Comparison of ENCODE assay signal across 7 cellular contexts in genomic region chrX:275967-276587, GRCh38. TPM values are rescaled to one million over a fixed set of nuclear protein-coding genes. Genes with fewer than 3 reads are reported as not detected.
A peak's percentile ranks its signal among the peaks of the same experiment; 100 is the strongest.
DNase-seq lines count a peak whose midpoint lies in the region; ATAC-seq, FAIRE-seq and TF ChIP-seq lines count a peak whose summit lies in the region.

No MANE protein-coding gene starts in this region.

- peak; percentile 82 for ATAC-seq in GM19025 (IDR thresholded peaks at IDR 0.05; ENCODE audit: low read depth, unreplicated experiment)
- ATAC-seq in HG03175 (IDR thresholded peaks at IDR 0.05; ENCODE audit: unreplicated experiment), result peak; percentile 86
- ATAC-seq in mucosa of descending colon, result peak; percentile 95

- TF ChIP-seq CTCF in endothelial cell of umbilical vein (IDR thresholded peaks at IDR 0.05; ENCODE audit: extremely low read depth in 1 of 2, insufficient read depth in 1 of 2, low read depth in 1 of 2, low read length in 2 of 2) (no peak), mucosa of descending colon (IDR thresholded peaks at IDR 0.05) (no peak), thyroid gland (IDR thresholded peaks at IDR 0.05) (peak in 1 of 6 experiments; percentile 14)

- no TSS peak for BruUV-seq in endothelial cell of umbilical vein (replicated peaks; lab: Mats Ljungman, UMichigan)

- H2AFZ ChIP-seq in endothelial cell of umbilical vein (ENCODE audit: low read depth, low read length), result peak overlapping the region; percentile 92

- H3K4me2 ChIP-seq in endothelial cell of umbilical vein (ENCODE audit: insufficient read depth, low read length), result peak overlapping the region; percentile 82

- peak overlapping the region; percentile 9 for H3K9ac ChIP-seq in endothelial cell of umbilical vein (replicated peaks; ENCODE audit: extremely low read depth, insufficient read depth, low read length)

- CTCF ChIA-PET in endothelial cell of umbilical vein (lab: Charles Lee), result no interaction called here

- no peak for FAIRE-seq in endothelial cell of umbilical vein (lab: Jason Lieb, UNC)

- intact Hi-C loops in endothelial cell of umbilical vein (cut with micrococcal nuclease) (no loop called here), mucosa of descending colon (cut with DNase I, micrococcal nuclease) (no loop called here), thyroid gland (cut with DNase I) (no loop called here)

- DNase-seq in activated CD4-positive, CD25-positive, alpha-beta regulatory T cell treated with anti-CD3 and anti-CD28 coated beads, Interleukin-2, amount 50 U/mL, for 72 hours, result peak; percentile 47
- DNase-seq in endothelial cell of umbilical vein (ENCODE audit: low read depth, low spot score) (no peak), mucosa of descending colon (peak; percentile 85 to 89 (median 88)), thyroid gland (peak; percentile 83 to 85), NCI-H82 (lab: John Stamatoyannopoulos, UW) (no peak)

- no peak overlapping the region for H3K27ac ChIP-seq in endothelial cell of umbilical vein (ENCODE audit: insufficient read depth, low read depth, low read length)
- no peak overlapping the region for H3K27ac ChIP-seq in thyroid gland

- H3K4me3 ChIP-seq in endothelial cell of umbilical vein (replicated peaks in 1 of 3; ENCODE audit: insufficient read depth in 1 of 3, low read depth in 1 of 3, low read length in 3 of 3), result peak overlapping the region; percentile 43 to 58 (median 44)
- peak overlapping the region; percentile 54 for H3K4me3 ChIP-seq in mucosa of descending colon
- H3K4me3 ChIP-seq in thyroid gland (replicated peaks in 1 of 3), result peak overlapping the region; percentile 19 to 59 (median 46)

- dilution Hi-C loops in endothelial cell of umbilical vein (cut with MboI; ENCODE audit: extremely low pct_ligation_motif_present, low sequenced_read_pairs), result no loop called here

- WGBS in thyroid gland, 2 donors, result 17% methylated on average over 1 to 2 of the region's 36 CpGs

- POLR2A ChIA-PET in endothelial cell of umbilical vein (lab: Charles Lee), result no interaction called here

- H3K9me3 ChIP-seq in endothelial cell of umbilical vein (replicated peaks; ENCODE audit: control insufficient read depth, insufficient read depth, low read length), result no peaks in the 10 kb centered on the region
- no peaks in the 10 kb centered on the region for H3K9me3 ChIP-seq in mucosa of descending colon
- no peaks in the 10 kb centered on the region for H3K9me3 ChIP-seq in thyroid gland

- no peaks in the 10 kb centered on the region for H4K20me1 ChIP-seq in endothelial cell of umbilical vein (replicated peaks; ENCODE audit: control insufficient read depth, extremely low read depth, insufficient read depth, low read length)

- H3K4me1 ChIP-seq in endothelial cell of umbilical vein (ENCODE audit: control insufficient read depth, extremely low read depth, insufficient read depth, low read length), result peaks cover 7% of the 10 kb centered on the region
- H3K4me1 ChIP-seq in mucosa of descending colon (ENCODE audit: low read depth), result peaks cover 7% of the 10 kb centered on the region
- peaks cover 11% of the 10 kb centered on the region in 2 donors for H3K4me1 ChIP-seq in thyroid gland

- H3K27me3 ChIP-seq in endothelial cell of umbilical vein (ENCODE audit: control insufficient read depth in 2 of 2, insufficient read depth in 2 of 2, low read length in 2 of 2) (peaks cover 0 to 2% of the 10 kb centered on the region in 2 experiments), thyroid gland (no peaks in the 10 kb centered on the region)

- no peak for TF ChIP-seq POLR2A in endothelial cell of umbilical vein (IDR thresholded peaks at IDR 0.05; ENCODE audit: low read depth, low read length)
- TF ChIP-seq POLR2A in thyroid gland (IDR thresholded peaks at IDR 0.05), result peak in 1 of 2 donors; percentile 44

- no peaks in the 10 kb centered on the region for H3K9me1 ChIP-seq in endothelial cell of umbilical vein (replicated peaks; ENCODE audit: control insufficient read depth, extremely low read depth, insufficient read depth, low read length)

- H3K36me3 ChIP-seq in endothelial cell of umbilical vein (ENCODE audit: control insufficient read depth in 2 of 2, extremely low read depth in 1 of 2, insufficient read depth in 2 of 2, low read length in 2 of 2) (no peaks in the 10 kb centered on the region), mucosa of descending colon (ENCODE audit: low read depth) (no peaks in the 10 kb centered on the region), thyroid gland (no peaks in the 10 kb centered on the region)

- H3K79me2 ChIP-seq in endothelial cell of umbilical vein (ENCODE audit: control insufficient read depth, insufficient read depth, low read length), result no peaks in the 10 kb centered on the region

TF ChIP-seq in endothelial cell of umbilical vein, 7 proteins besides CTCF, POLR2A, EP300 and RAD21:
- TF ChIP-seq MAX (IDR thresholded peaks at IDR 0.05; ENCODE audit: insufficient read depth, insufficient read length), result no peak
- TF ChIP-seq JUN (IDR thresholded peaks at IDR 0.05; ENCODE audit: borderline replicate concordance, insufficient read depth, insufficient read length, low read depth), result no peak
- no peak for TF ChIP-seq MYC (IDR thresholded peaks at IDR 0.05; ENCODE audit: low read depth, low read length)
- peak; percentile 67 for TF ChIP-seq EZH2 (IDR thresholded peaks at IDR 0.05; ENCODE audit: borderline replicate concordance, low read depth, low read length, severe bottlenecking)
- no peak for TF ChIP-seq POLR2AphosphoS5 (IDR thresholded peaks at IDR 0.05; ENCODE audit: insufficient read depth, low read depth, low read length)

RNA-seq across cellular contexts. Expression of gene PLCXD1, which starts 5.1 kb away (rescaled TPM):
- total RNA-seq in endothelial cell of umbilical vein, result 13.5 and 16.8 TPM in 2 replicates
- 11.7 and 12.3 TPM in 2 replicates for polyA plus RNA-seq in endothelial cell of umbilical vein
- 9.0 and 9.3 TPM in 2 replicates for polyA plus RNA-seq in endothelial cell of umbilical vein (2011; cell fraction: cytosol; rRNA removed)
- polyA plus RNA-seq in endothelial cell of umbilical vein (2011; cell fraction: nucleus; rRNA removed), result 22.3 and 23.8 TPM in 2 replicates
- polyA plus RNA-seq in endothelial cell of umbilical vein (2012), result 7.0 and 13.9 TPM in 2 replicates
- polyA minus RNA-seq in endothelial cell of umbilical vein, result 13.8 and 20.0 TPM in 2 replicates
- 21.9 TPM for polyA minus RNA-seq in endothelial cell of umbilical vein (2011; cell fraction: cytosol; rRNA and poly(A)+ RNA removed)
- polyA minus RNA-seq in endothelial cell of umbilical vein (2011; cell fraction: nucleus; rRNA and poly(A)+ RNA removed), result 7.5 and 15.1 TPM in 2 replicates
- total RNA-seq in mucosa of descending colon, result 10 to 100 TPM; 12.6 to 20.7 (median 13.8) TPM
- 1 to 10 TPM; 3.7 to 7.9 (median 6.3) TPM for total RNA-seq in thyroid gland

RNA-seq across cellular contexts. Expression of gene GTPBP6, which starts 42.5 kb away (rescaled TPM):
- total RNA-seq in endothelial cell of umbilical vein, result 62.1 and 63.5 TPM in 2 replicates
- 39.1 and 40.4 TPM in 2 replicates for polyA plus RNA-seq in endothelial cell of umbilical vein
- 28.7 and 38.5 TPM in 2 replicates for polyA plus RNA-seq in endothelial cell of umbilical vein (2011; cell fraction: cytosol; rRNA removed)
- 32.2 and 34.8 TPM in 2 replicates for polyA plus RNA-seq in endothelial cell of umbilical vein (2011; cell fraction: nucleus; rRNA removed)
- 27.7 and 38.8 TPM in 2 replicates for polyA plus RNA-seq in endothelial cell of umbilical vein (2012)
- 21.0 and 27.8 TPM in 2 replicates for polyA minus RNA-seq in endothelial cell of umbilical vein
- polyA minus RNA-seq in endothelial cell of umbilical vein (2011; cell fraction: cytosol; rRNA and poly(A)+ RNA removed), result 17.6 TPM
- 11.4 and 15.5 TPM in 2 replicates for polyA minus RNA-seq in endothelial cell of umbilical vein (2011; cell fraction: nucleus; rRNA and poly(A)+ RNA removed)
- 10 to 100 TPM; 49.8 to 55.8 (median 54.1) TPM for total RNA-seq in mucosa of descending colon
- 10 to 100 TPM; 39.9 to 54.9 (median 47.9) TPM for total RNA-seq in thyroid gland

Comparison
In these comparisons a context has a peak if more than half of its experiments do, and no peak if none do; other contexts are left out.
1. DNase-seq: peak in activated CD4-positive, CD25-positive, alpha-beta regulatory T cell treated with anti-CD3 and anti-CD28 coated beads, Interleukin-2, amount 50 U/mL, for 72 hours (single experiment), mucosa of descending colon (3 of 3) and thyroid gland (2 of 2); none in endothelial cell of umbilical vein (single experiment) and NCI-H82 (single experiment).
2. Peak in every context shown above with its lines, with median percentiles within 50 percentile points of each other: ATAC-seq and H3K4me3 ChIP-seq.